In the genomic region with DNA sequence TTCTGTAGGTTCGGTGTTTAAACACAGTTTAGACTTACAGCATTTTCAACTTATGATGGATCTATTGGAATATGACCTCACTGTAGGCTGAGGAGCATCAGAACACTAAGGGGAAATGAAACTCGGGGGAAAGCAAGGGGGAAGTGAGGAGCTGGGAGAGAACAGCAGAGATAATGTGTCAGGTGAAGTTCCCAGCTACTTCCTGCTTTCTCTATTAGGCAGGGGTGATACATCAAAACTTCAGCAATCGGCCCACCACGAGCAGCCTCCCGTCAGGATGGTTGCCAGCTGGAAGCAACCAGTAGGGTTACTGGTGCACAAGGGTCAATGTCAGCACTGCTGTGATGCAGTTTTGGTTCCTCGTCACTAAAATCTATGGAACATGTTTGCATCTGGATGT, we compare ENCODE assay signal across 21 cellular contexts. TPM values are rescaled to one million over a fixed set of nuclear protein-coding genes. Genes with fewer than 3 reads are reported as not detected.
DNase-seq lines count a peak whose midpoint lies in the region; ATAC-seq and TF ChIP-seq lines count a peak whose summit lies in the region.
"Had no signal": no experiment of that assay in that cellular context is flagged by ENCODE, and none has a peak within 500 bp of the region (broad histone marks: within the 10 kb centered on the region; RNA-seq: fewer than 3 reads in every experiment).

No MANE protein-coding gene starts in this region.

- no peaks in the 10 kb centered on the region for H3K27me3 ChIP-seq in tibial artery
- no peaks in the 10 kb centered on the region for H3K27me3 ChIP-seq in hepatocyte
- H3K27me3 ChIP-seq in GM23338 (ENCODE audit: insufficient read depth) = no peaks in the 10 kb centered on the region
- H3K27me3 ChIP-seq: ascending aorta had no signal

- WGBS in hepatocyte (ENCODE audit: low lambda C conversion rate, missing lambda C conversion rate) = 83% methylated on average over 6 of the region's 6 CpGs

- H3K9me2 ChIP-seq in hepatocyte (replicated peaks; ENCODE audit: insufficient read depth) (no peaks in the 10 kb centered on the region), GM23338 (ENCODE audit: insufficient read depth) (no peaks in the 10 kb centered on the region; the same call in 1 of the 2 replicates)

- H3K79me2 ChIP-seq in hepatocyte (no peaks in the 10 kb centered on the region), GM23338 (replicated peaks; ENCODE audit: insufficient read depth) (no peaks in the 10 kb centered on the region)

- intact Hi-C loops in tibial artery (cut with DNase I; ENCODE audit: low total_unique reads) = no loop called here

- H3K4me2 ChIP-seq in hepatocyte = no peak overlapping the region
- H3K4me2 ChIP-seq in GM23338 = no peak overlapping the region

- H3K27ac Mint-ChIP-seq in memory B cell (peak overlapping the region; percentile 17), GM23338 (no peak overlapping the region)
- H3K27ac Mint-ChIP-seq: activated naive CD4-positive, alpha-beta T cell treated with anti-CD3 and anti-CD28 coated beads, Interleukin-2, amount 10 ng/mL, durations not matched to agents 7 days and 5 days; CD8-positive, alpha-beta memory T cell; stimulated activated naive CD8-positive, alpha-beta T cell treated with anti-CD3 and anti-CD28 coated beads, Interleukin-15, amount 100 ng/mL, for 72 hours had no signal

- CTCF ChIA-PET in GM10248 (lab: Yijun Ruan, JAX) = interaction anchor here (1.0 to 2.0 kb wide), 8 partner anchors 9 to 172 kb away, joined by 3 to 7 read pairs (median 4); no protein-coding TSS in a partner anchor

- peak overlapping the region; percentile 15 for H3K4me3 Mint-ChIP-seq in memory B cell
- no peak overlapping the region for H3K4me3 Mint-ChIP-seq in GM23338
- H3K4me3 Mint-ChIP-seq: activated naive CD4-positive, alpha-beta T cell treated with anti-CD3 and anti-CD28 coated beads, Interleukin-2, amount 10 ng/mL, durations not matched to agents 7 days and 5 days; CD8-positive, alpha-beta memory T cell; stimulated activated naive CD8-positive, alpha-beta T cell treated with anti-CD3 and anti-CD28 coated beads, Interleukin-15, amount 100 ng/mL, for 72 hours had no signal

- H3K4me1 ChIP-seq in tibial artery (no peaks in the 10 kb centered on the region), hepatocyte (ENCODE audit: insufficient read depth) (no peaks in the 10 kb centered on the region), GM23338 (ENCODE audit: insufficient read depth) (no peaks in the 10 kb centered on the region)
- H3K4me1 ChIP-seq: ascending aorta, SJCRH30 had no signal

- POLR2A ChIA-PET in GM10248 (lab: Yijun Ruan, JAX) = interaction anchor here (0.7 kb wide), 1 partner anchor 197 kb away, joined by 3 read pairs; no protein-coding TSS in a partner anchor

- H3K4me1 Mint-ChIP-seq in memory B cell = peaks cover 7% of the 10 kb centered on the region
- H3K4me1 Mint-ChIP-seq in GM23338 = peaks cover 2% of the 10 kb centered on the region; the same call in 1 of the 3 replicates
- H3K4me1 Mint-ChIP-seq: activated naive CD4-positive, alpha-beta T cell treated with anti-CD3 and anti-CD28 coated beads, Interleukin-2, amount 10 ng/mL, durations not matched to agents 7 days and 5 days; stimulated activated naive CD8-positive, alpha-beta T cell treated with anti-CD3 and anti-CD28 coated beads, Interleukin-15, amount 100 ng/mL, for 72 hours had no signal

- no peak overlapping the region for H2AFZ ChIP-seq in hepatocyte
- no peak overlapping the region for H2AFZ ChIP-seq in GM23338

- no peaks in the 10 kb centered on the region for H3K36me3 Mint-ChIP-seq in memory B cell
- H3K36me3 Mint-ChIP-seq in GM23338 (ENCODE audit: low read depth) = no peaks in the 10 kb centered on the region
- H3K36me3 Mint-ChIP-seq: activated naive CD4-positive, alpha-beta T cell treated with anti-CD3 and anti-CD28 coated beads, Interleukin-2, amount 10 ng/mL, durations not matched to agents 7 days and 5 days; CD8-positive, alpha-beta memory T cell had no signal

- H3K27me3 Mint-ChIP-seq in memory B cell (no peaks in the 10 kb centered on the region), GM23338 (ENCODE audit: insufficient read depth, low read depth, poor library complexity) (peaks cover 6% of the 10 kb centered on the region)
- H3K27me3 Mint-ChIP-seq: stimulated activated naive CD8-positive, alpha-beta T cell treated with anti-CD3 and anti-CD28 coated beads, Interleukin-15, amount 100 ng/mL, for 72 hours had no signal

- H3F3A ChIP-seq in GM23338 (replicated peaks; ENCODE audit: low read depth) = no peaks in the 10 kb centered on the region

- H4K20me1 ChIP-seq in hepatocyte (ENCODE audit: insufficient read depth, poor library complexity, severe bottlenecking) (no peaks in the 10 kb centered on the region), GM23338 (replicated peaks; ENCODE audit: insufficient read depth) (no peaks in the 10 kb centered on the region)

- DNase-seq in GM10248 (ENCODE audit: extremely low spot score) = peak; percentile 32
- DNase-seq in RPMI8226 = peak; percentile 26
- DNase-seq in memory B cell (ENCODE audit: low spot score in 2 of 2) = peak in 1 of 2 donors; percentile 28
- no peak for DNase-seq in tibial artery
- no peak for DNase-seq in hepatocyte (ENCODE audit: low spot score)
- no peak for DNase-seq in DMS79 treated with DMSO at 0.1 percent for 48 hours (lab: John Stamatoyannopoulos, UW)
- no peak for DNase-seq in GM23338 (ENCODE audit: low spot score)
- DNase-seq: activated CD4-positive, alpha-beta T cell treated with anti-CD3 and anti-CD28 coated beads for 48 hours; activated naive CD4-positive, alpha-beta T cell treated with anti-CD3 and anti-CD28 coated beads, Interleukin-2, amount 10 ng/mL, durations not matched to agents 7 days and 5 days; CD8-positive, alpha-beta memory T cell; cerebellar nuclear complex; DND-41; GOT3; KG1; kidney glomerular epithelial cell; NCI-H1105 treated with DMSO at 0.1 percent for 48 hours; SJCRH30; stimulated activated naive CD8-positive, alpha-beta T cell treated with anti-CD3 and anti-CD28 coated beads, Interleukin-15, amount 100 ng/mL, for 72 hours; T-helper 9 cell had no signal

- H3K9me3 ChIP-seq in tibial artery (no peaks in the 10 kb centered on the region), hepatocyte (ENCODE audit: low read depth) (no peaks in the 10 kb centered on the region)
- H3K9me3 ChIP-seq: ascending aorta, SJCRH30 had no signal

- H3K27ac ChIP-seq in tibial artery (no peak overlapping the region), hepatocyte (no peak overlapping the region), GM23338 (ENCODE audit: low read depth) (no peak overlapping the region)
- H3K27ac ChIP-seq: ascending aorta, SJCRH30 had no signal

- H3K9me3 Mint-ChIP-seq in memory B cell (no peaks in the 10 kb centered on the region), GM23338 (no peaks in the 10 kb centered on the region; the same call in 2 of the 3 replicates)
- H3K9me3 Mint-ChIP-seq: activated naive CD4-positive, alpha-beta T cell treated with anti-CD3 and anti-CD28 coated beads, Interleukin-2, amount 10 ng/mL, durations not matched to agents 7 days and 5 days; CD8-positive, alpha-beta memory T cell; stimulated activated naive CD8-positive, alpha-beta T cell treated with anti-CD3 and anti-CD28 coated beads, Interleukin-15, amount 100 ng/mL, for 72 hours had no signal

- TF ChIP-seq CTCF in GM10248 (IDR thresholded peaks at IDR 0.05; ENCODE audit: control extremely low read depth, extremely low read depth, low read depth, missing control alignments) (no peak), tibial artery (IDR thresholded peaks at IDR 0.05) (no peak), hepatocyte (IDR thresholded peaks at IDR 0.05; ENCODE audit: poor library complexity) (no peak), GM23338 (conservative IDR thresholded peaks at IDR 0.05; ENCODE audit: low read depth in 2 of 2) (no peak)

- ATAC-seq in HG03432 (IDR thresholded peaks at IDR 0.05; ENCODE audit: unreplicated experiment) (peak; percentile 48), memory B cell (ENCODE audit: low read depth) (peak; percentile 97), GM23338 (no peak)
- ATAC-seq: stimulated activated naive CD8-positive, alpha-beta T cell treated with anti-CD3 and anti-CD28 coated beads, Interleukin-15, amount 100 ng/mL, for 72 hours had no signal

- H3K4me3 ChIP-seq in tibial artery (no peak overlapping the region), hepatocyte (no peak overlapping the region), GM23338 (no peak overlapping the region)
- H3K4me3 ChIP-seq: ascending aorta, SJCRH30 had no signal

- H3K36me3 ChIP-seq in tibial artery (no peaks in the 10 kb centered on the region), hepatocyte (replicated peaks; ENCODE audit: insufficient read depth, low read depth) (no peaks in the 10 kb centered on the region), GM23338 (ENCODE audit: insufficient read depth) (no peaks in the 10 kb centered on the region)
- H3K36me3 ChIP-seq: ascending aorta, SJCRH30 had no signal

TF ChIP-seq in GM23338, 12 proteins besides CTCF, POLR2A, EP300 and RAD21:
- TF ChIP-seq NANOG (IDR thresholded peaks at IDR 0.05; ENCODE audit: borderline replicate concordance) (no peak), CREB1 (CRISPR knock-in tag; IDR thresholded peaks at IDR 0.05; ENCODE audit: low read depth) (no peak)

RNA-seq across cellular contexts. Expression of gene FAT2, which starts 34.3 kb away (rescaled TPM):
- total RNA-seq in hepatocyte = 0.40 and 0.72 TPM in 2 replicates
- 0.10 and 0.55 TPM in 2 replicates for polyA plus RNA-seq in hepatocyte
- 0.27 and 0.59 TPM in 2 replicates for total RNA-seq in GM23338 (2014; rRNA removed; shearing (Covaris generic))
- polyA plus RNA-seq in GM23338 (2016; fragmentation: Nextera tagmentation; extraction: Ambion mirVana) = 0.06 and 0.09 TPM in 2 replicates
- total RNA-seq: ascending aorta; CD8-positive, alpha-beta memory T cell had no signal
- polyA plus RNA-seq: CD8-positive, alpha-beta memory T cell had no signal

Comparison
In these comparisons a context has a peak if more than half of its experiments do, and no peak if none do; other contexts are left out.
1. DNase-seq: peak in GM10248 (single experiment) and RPMI8226 (single experiment); none in tibial artery (0 of 2), hepatocyte (single experiment), DMS79 treated with DMSO at 0.1 percent for 48 hours (single experiment) and GM23338 (single experiment).